Comparison of ENCODE assay signal across 8 cellular contexts in the genomic region with DNA sequence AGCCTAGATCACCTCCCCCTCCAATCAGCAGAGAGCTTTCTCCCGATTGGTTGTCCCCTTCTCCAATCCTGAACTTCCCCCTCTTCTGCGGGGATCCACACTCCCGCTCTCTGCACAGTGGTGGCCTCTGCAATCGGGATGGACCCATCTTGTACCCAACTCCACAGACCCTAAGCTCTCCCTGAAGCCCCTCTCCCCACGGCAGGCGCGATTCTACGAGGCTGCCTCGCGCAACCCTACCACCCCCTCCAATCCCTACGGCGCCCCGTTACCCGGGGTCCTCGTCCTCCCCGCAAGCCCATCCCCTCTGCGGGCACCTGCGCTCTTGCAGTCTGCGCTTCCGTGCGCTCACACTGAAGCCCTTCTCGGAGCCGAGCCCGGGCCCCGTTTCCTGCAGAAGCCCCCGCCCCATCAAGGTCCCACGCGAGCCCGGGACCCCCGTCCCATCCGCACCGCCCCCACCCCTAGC. TPM values are rescaled to one million over a fixed set of nuclear protein-coding genes. Genes with fewer than 3 reads are reported as not detected.
A peak's percentile ranks its signal among the peaks of the same experiment; 100 is the strongest.
DNase-seq lines count a peak whose midpoint lies in the region; TF ChIP-seq lines count a peak whose summit lies in the region.

No MANE protein-coding gene starts in this region.

- peak overlapping the region; percentile 34 for H3K14ac ChIP-seq in trophoblast cell (ENCODE audit: low read length)

- H3K4me3 ChIP-seq in adipocyte (ENCODE audit: low read length) (peak overlapping the region; percentile 88), trophoblast cell (ENCODE audit: low read depth, low read length) (peak overlapping the region; percentile 80)

- peak overlapping the region; percentile 85 for H3K4me2 ChIP-seq in trophoblast cell (ENCODE audit: low read length)

- H3K79me2 ChIP-seq in trophoblast cell (ENCODE audit: control insufficient read depth, insufficient read depth, low read length, poor library complexity): no peaks in the 10 kb centered on the region

- peaks cover 11% of the 10 kb centered on the region for H3K4me1 ChIP-seq in adipocyte (ENCODE audit: control insufficient read depth, insufficient read depth, low read length)
- H3K4me1 ChIP-seq in trophoblast cell (ENCODE audit: control insufficient read depth in 1 of 2, insufficient read depth in 2 of 2, low read length in 2 of 2): peaks cover 3 to 7% of the 10 kb centered on the region in 2 experiments

- POLR2A ChIA-PET in HEK293T (lab: Yijun Ruan, JAX): interaction anchor here (0.6 to 1.5 kb wide), 13 partner anchors 9 to 328 kb away, joined by 3 to 38 read pairs (median 4); a partner anchor contains a TSS

- CTCF ChIA-PET in HEK293T (lab: Yijun Ruan, JAX): interaction anchor here (0.6 to 1.0 kb wide), 4 partner anchors 12 to 35 kb away, joined by 3 to 8 read pairs (median 4); no protein-coding TSS in a partner anchor

- peaks cover 3% of the 10 kb centered on the region for H3K79me1 ChIP-seq in trophoblast cell (ENCODE audit: low read length)

- no peak overlapping the region for H3K27ac ChIP-seq in trophoblast cell (ENCODE audit: low read depth, low read length)

- no peaks in the 10 kb centered on the region for H3K9me3 Mint-ChIP-seq in type B pancreatic cell

- H3K4ac ChIP-seq in trophoblast cell (ENCODE audit: low read depth, low read length): peak overlapping the region; percentile 10

- DNase-seq in GDM1 (lab: John Stamatoyannopoulos, UW): peak; percentile 86
- peak; percentile 93 for DNase-seq in HEK293T (ENCODE audit: extremely low spot score)
- DNase-seq in NCI-H1092 (lab: John Stamatoyannopoulos, UW): peak; percentile 48
- peak; percentile 66 for DNase-seq in SKM-1 treated with dmso at 0.1 percent for 144 hours (lab: John Stamatoyannopoulos, UW; ENCODE audit: unreplicated experiment)
- DNase-seq in adipocyte (ENCODE audit: low read depth): peak; percentile 93
- DNase-seq in cardiac septum (ENCODE audit: low spot score): peak; percentile 90
- peak; percentile 52 to 76 for DNase-seq in trophoblast cell
- peak; percentile 85 for DNase-seq in type B pancreatic cell (ENCODE audit: extremely low spot score, unreplicated experiment)

- intact Hi-C loops in cardiac septum (cut with DNase I): no loop called here

- H3K4me1 Mint-ChIP-seq in type B pancreatic cell (ENCODE audit: unreplicated experiment): peaks cover 8% of the 10 kb centered on the region

- no peaks in the 10 kb centered on the region for H3K9me3 ChIP-seq in adipocyte (ENCODE audit: control insufficient read depth, low read length)
- H3K9me3 ChIP-seq in trophoblast cell (ENCODE audit: insufficient read depth, low read depth, low read length): peaks cover 2% of the 10 kb centered on the region

- WGBS in trophoblast cell (ENCODE audit: extremely low coverage, insufficient coverage, insufficient read length): no CpG with 5 or more reads among the region's 32 CpGs

- H3K18ac ChIP-seq in trophoblast cell (ENCODE audit: low read length): peak overlapping the region; percentile 43

- no peak overlapping the region for H2BK12ac ChIP-seq in trophoblast cell (ENCODE audit: low read length)

- TF ChIP-seq CTCF in type B pancreatic cell (conservative IDR thresholded peaks at IDR 0.05): no peak

- H3K27me3 Mint-ChIP-seq in type B pancreatic cell: no peaks in the 10 kb centered on the region

- H2BK5ac ChIP-seq in trophoblast cell (ENCODE audit: low read depth, low read length, poor library complexity): no peak overlapping the region

- no peak overlapping the region for H2BK120ac ChIP-seq in trophoblast cell (ENCODE audit: insufficient read depth, low read length, poor library complexity)

- no peak overlapping the region for H2AK5ac ChIP-seq in trophoblast cell (ENCODE audit: low read length)

- H3K36me3 Mint-ChIP-seq in type B pancreatic cell: no peaks in the 10 kb centered on the region

- peak overlapping the region; percentile 72 for H4K8ac ChIP-seq in trophoblast cell (ENCODE audit: low read depth, low read length)

- no peaks in the 10 kb centered on the region for H3K27me3 ChIP-seq in adipocyte (replicated peaks; ENCODE audit: control insufficient read depth, insufficient read depth, low read length)
- H3K27me3 ChIP-seq in trophoblast cell (ENCODE audit: insufficient read depth, low read length): no peaks in the 10 kb centered on the region

- H3K23ac ChIP-seq in trophoblast cell (ENCODE audit: low read length): no peak overlapping the region

- peak overlapping the region; percentile 77 for H3K9ac ChIP-seq in adipocyte (ENCODE audit: low read length)
- H3K9ac ChIP-seq in trophoblast cell (ENCODE audit: low read length): peak overlapping the region; percentile 43

- no peak overlapping the region for H4K91ac ChIP-seq in trophoblast cell (ENCODE audit: low read depth, low read length)

- H2AFZ ChIP-seq in trophoblast cell (ENCODE audit: insufficient read depth, low read length, poor library complexity): peak overlapping the region; percentile 95

- no peaks in the 10 kb centered on the region for H3K36me3 ChIP-seq in adipocyte (ENCODE audit: control insufficient read depth, insufficient read depth, low read length, severe bottlenecking)
- H3K36me3 ChIP-seq in trophoblast cell (ENCODE audit: control insufficient read depth in 1 of 2, insufficient read depth in 2 of 2, low read length in 2 of 2): no peaks in the 10 kb centered on the region

- H3K4me3 Mint-ChIP-seq in type B pancreatic cell: peak overlapping the region; percentile 100

- no peak overlapping the region for H4K12ac ChIP-seq in trophoblast cell (ENCODE audit: low read depth, low read length)

- peak overlapping the region; percentile 89 for H3K27ac Mint-ChIP-seq in type B pancreatic cell

TF ChIP-seq in HEK293T, 16 proteins besides CTCF, POLR2A, EP300 and RAD21:
- TF ChIP-seq SUZ12 (IDR thresholded peaks at IDR 0.05): no peak
- peak; percentile 97 for TF ChIP-seq L3MBTL2 (conservative IDR thresholded peaks at IDR 0.05)

RNA-seq across cellular contexts. Expression of a gene that starts 0.5 kb away (rescaled TPM):
- total RNA-seq in cardiac septum (31.1 TPM), type B pancreatic cell (ENCODE audit: low replicate concordance) (28.4 and 37.3 TPM in 2 replicates)
- polyA plus RNA-seq in trophoblast cell (2013): 32.3 and 35.7 TPM in 2 replicates

RNA-seq across cellular contexts. Expression of a gene that starts 28.3 kb away (rescaled TPM):
- total RNA-seq in cardiac septum (0.54 TPM), type B pancreatic cell (ENCODE audit: low replicate concordance) (3.6 and 6.6 TPM in 2 replicates)
- polyA plus RNA-seq in trophoblast cell (2013): 0.43 and 0.53 TPM in 2 replicates
